29 cellular contexts compared by ENCODE assay signal in genomic region chr10:31963598-31963980, GRCh38. TPM values are rescaled to one million over a fixed set of nuclear protein-coding genes. Genes with fewer than 3 reads are reported as not detected.
DNase-seq lines count a peak whose midpoint lies in the region; TF ChIP-seq lines count a peak whose summit lies in the region.
"Had no signal": no experiment of that assay in that cellular context is flagged by ENCODE, and none has a peak within 500 bp of the region (broad histone marks: within the 10 kb centered on the region; RNA-seq: fewer than 3 reads in every experiment).

No MANE protein-coding gene starts in this region.

- H3K4me1 ChIP-seq in Loucy (ENCODE audit: insufficient read depth, low read length, poor library complexity, severe bottlenecking) (peaks cover 21% of the 10 kb centered on the region), parathyroid adenoma (no peaks in the 10 kb centered on the region), thyroid gland (peaks cover 13 to 24% of the 10 kb centered on the region in 2 donors)
- H3K4me1 ChIP-seq in CD4-positive, alpha-beta memory T cell (ENCODE audit: insufficient read depth, low read length): no peaks in the 10 kb centered on the region
- H3K4me1 ChIP-seq: gastrocnemius medialis had no signal

- H3K9ac ChIP-seq in Loucy (ENCODE audit: low read depth, low read length, poor library complexity, severe bottlenecking) (no peak overlapping the region), parathyroid adenoma (no peak overlapping the region)

- CTCF ChIA-PET in Calu3 (lab: Charles Lee): interaction anchor here (0.5 to 1.1 kb wide), 4 partner anchors 15 to 96 kb away, joined by 3 to 4 read pairs (median 4); no protein-coding TSS in a partner anchor
- CTCF ChIA-PET in CD4-positive, alpha-beta memory T cell (lab: Charles Lee; ENCODE audit: partially characterized antibody): no interaction called here

- intact Hi-C loops in Calu3 (cut with micrococcal nuclease; ENCODE audit: unreplicated experiment): no loop called here
- intact Hi-C loops in thyroid gland (cut with DNase I): no loop called here
- intact Hi-C loops in CD4-positive, alpha-beta memory T cell (cut with micrococcal nuclease): no loop called here
- intact Hi-C loops in posterior vena cava (cut with DNase I): no loop called here

- H4K20me1 ChIP-seq in Loucy (ENCODE audit: insufficient read depth, low read length, poor library complexity, severe bottlenecking): no peaks in the 10 kb centered on the region

- H3K27me3 Mint-ChIP-seq in Calu3 (ENCODE audit: unreplicated experiment): no peaks in the 10 kb centered on the region
- H3K27me3 Mint-ChIP-seq in CD4-positive, alpha-beta memory T cell: no peaks in the 10 kb centered on the region
- H3K27me3 Mint-ChIP-seq: CD4-positive, alpha-beta T cell; natural killer cell treated with Interleukin-12 subunit alpha and Interleukin-12 subunit beta and Interleukin-15 and Interleukin-18, amount 100 ng/mL, for 72 hours had no signal

- H3K4me2 ChIP-seq in Loucy (ENCODE audit: low read depth, low read length, poor library complexity, severe bottlenecking) (no peak overlapping the region), parathyroid adenoma (ENCODE audit: low read length) (no peak overlapping the region)

- no TSS peak for BruUV-seq in Calu3 (replicated peaks; lab: Mats Ljungman, UMichigan)

- H3K27ac ChIP-seq in parathyroid adenoma (no peak overlapping the region), thyroid gland (no peak overlapping the region)
- H3K27ac ChIP-seq in CD4-positive, alpha-beta memory T cell (ENCODE audit: low read depth, low read length): no peak overlapping the region
- H3K27ac ChIP-seq: body of pancreas, gastrocnemius medialis, suprapubic skin had no signal

- H3K79me2 ChIP-seq in Loucy (ENCODE audit: insufficient read depth, low read length) (no peaks in the 10 kb centered on the region), parathyroid adenoma (no peaks in the 10 kb centered on the region)

- H3K9me2 ChIP-seq in Loucy (replicated peaks; ENCODE audit: low read depth, low read length): no peaks in the 10 kb centered on the region

- H3K36me3 Mint-ChIP-seq in Calu3 (ENCODE audit: insufficient read depth, unreplicated experiment): no peaks in the 10 kb centered on the region
- H3K36me3 Mint-ChIP-seq in CD4-positive, alpha-beta memory T cell: no peaks in the 10 kb centered on the region
- H3K36me3 Mint-ChIP-seq: natural killer cell treated with Interleukin-12 subunit alpha and Interleukin-12 subunit beta and Interleukin-15 and Interleukin-18, amount 100 ng/mL, for 72 hours had no signal

- POLR2A ChIA-PET in CD4-positive, alpha-beta memory T cell (lab: Charles Lee; ENCODE audit: partially characterized antibody): no interaction called here

- H3K36me3 ChIP-seq in Loucy (ENCODE audit: insufficient read depth, low read length) (no peaks in the 10 kb centered on the region), parathyroid adenoma (ENCODE audit: control insufficient read depth, insufficient read depth, low read length) (no peaks in the 10 kb centered on the region), thyroid gland (no peaks in the 10 kb centered on the region)
- no peaks in the 10 kb centered on the region for H3K36me3 ChIP-seq in CD4-positive, alpha-beta memory T cell (ENCODE audit: insufficient read depth, low read length)
- H3K36me3 ChIP-seq: gastrocnemius medialis, suprapubic skin had no signal

- no peak for DNase-seq in Calu3
- peak; percentile 52 for DNase-seq in epithelial cell of esophagus (ENCODE audit: low read depth)
- no peak for DNase-seq in COR-L47 (lab: John Stamatoyannopoulos, UW)
- DNase-seq in thyroid gland: no peak
- DNase-seq in CD4-positive, alpha-beta memory T cell: no peak
- no peak for DNase-seq in posterior vena cava (ENCODE audit: low spot score)
- DNase-seq: activated CD4-positive, alpha-beta memory T cell treated with anti-CD3 and anti-CD28 coated beads, Interleukin-2, amount 10 ng/mL, durations not matched to agents 7 days and 5 days; activated CD8-positive, alpha-beta memory T cell treated with anti-CD3 and anti-CD28 coated beads, Interleukin-2, amount 50 U/mL, for 48 hours; activated naive CD4-positive, alpha-beta T cell treated with anti-CD3 and anti-CD28 coated beads for 36 hours; body of pancreas; CD4-positive, alpha-beta T cell; EL; gastrocnemius medialis; HCEC 1CT; KBM-7; NCI-H1417; NCI-H2029; NCI-H526 treated with DMSO at 0.1 percent for 48 hours; PC-3; Right ventricle myocardium superior; stimulated activated naive CD4-positive, alpha-beta T cell treated with Interleukin-2 at 50 U/mL for 16 hours had no signal

- H3F3A ChIP-seq in Loucy (ENCODE audit: low read depth): no peaks in the 10 kb centered on the region

- H3K4me3 ChIP-seq in Loucy (ENCODE audit: low read length, poor library complexity, severe bottlenecking): no peak overlapping the region
- H3K4me3 ChIP-seq in epithelial cell of esophagus (ENCODE audit: low read length): no peak overlapping the region
- no peak overlapping the region for H3K4me3 ChIP-seq in parathyroid adenoma (ENCODE audit: low read depth, low read length)
- no peak overlapping the region for H3K4me3 ChIP-seq in thyroid gland (replicated peaks in 1 of 3)
- no peak overlapping the region for H3K4me3 ChIP-seq in CD4-positive, alpha-beta memory T cell (ENCODE audit: low read length in 2 of 2)
- H3K4me3 ChIP-seq: body of pancreas, gastrocnemius medialis, GM12878, lung, suprapubic skin had no signal

- H3K9me3 Mint-ChIP-seq in Calu3 (ENCODE audit: low read depth, unreplicated experiment): no peaks in the 10 kb centered on the region
- no peaks in the 10 kb centered on the region for H3K9me3 Mint-ChIP-seq in CD4-positive, alpha-beta memory T cell
- H3K9me3 Mint-ChIP-seq: activated CD4-positive, alpha-beta memory T cell treated with anti-CD3 and anti-CD28 coated beads, Interleukin-2, amount 10 ng/mL, durations not matched to agents 7 days and 5 days; activated naive CD4-positive, alpha-beta T cell treated with anti-CD3 and anti-CD28 coated beads for 36 hours; CD4-positive, alpha-beta T cell; dendritic cell treated with granulocyte-macrophage colony-stimulating factor and Interleukin-4, amounts not matched to agents 40 ng/mL and 50 ng/mL, for 4 days; natural killer cell treated with Interleukin-12 subunit alpha and Interleukin-12 subunit beta and Interleukin-15 and Interleukin-18, amount 100 ng/mL, for 72 hours; T-helper 2 cell treated with Interferon-gamma antibody and Interleukin-4, amounts not matched to agents 5 μg/mL and 100 μg/mL, for 36 hours had no signal

- WGBS in thyroid gland, 2 donors: 78 to 86% methylated on average over 1 of the region's 1 CpG

- H2AFZ ChIP-seq in Loucy (ENCODE audit: low read length): 0 out of 2 replicates have a peak overlapping the region, but pooled peaks have one; percentile 5
- peak overlapping the region; percentile 36 for H2AFZ ChIP-seq in parathyroid adenoma

- peak overlapping the region; percentile 62 for H3K27ac Mint-ChIP-seq in Calu3 (ENCODE audit: unreplicated experiment)
- no peak overlapping the region for H3K27ac Mint-ChIP-seq in CD4-positive, alpha-beta memory T cell
- H3K27ac Mint-ChIP-seq: activated CD4-positive, alpha-beta memory T cell treated with anti-CD3 and anti-CD28 coated beads, Interleukin-2, amount 10 ng/mL, durations not matched to agents 7 days and 5 days; activated naive CD4-positive, alpha-beta T cell treated with anti-CD3 and anti-CD28 coated beads for 36 hours; CD4-positive, alpha-beta T cell; dendritic cell treated with granulocyte-macrophage colony-stimulating factor and Interleukin-4, amounts not matched to agents 40 ng/mL and 50 ng/mL, for 4 days; natural killer cell treated with Interleukin-12 subunit alpha and Interleukin-12 subunit beta and Interleukin-15 and Interleukin-18, amount 100 ng/mL, for 72 hours; T-helper 2 cell treated with Interferon-gamma antibody and Interleukin-4, amounts not matched to agents 5 μg/mL and 100 μg/mL, for 36 hours had no signal

- no peaks in the 10 kb centered on the region for H3K9me3 ChIP-seq in Loucy (ENCODE audit: insufficient read depth, low read depth, low read length)
- H3K9me3 ChIP-seq in parathyroid adenoma (ENCODE audit: control insufficient read depth, low read length): no peaks in the 10 kb centered on the region
- no peaks in the 10 kb centered on the region for H3K9me3 ChIP-seq in thyroid gland
- H3K9me3 ChIP-seq in CD4-positive, alpha-beta memory T cell (ENCODE audit: control insufficient read depth in 1 of 2, low read length in 2 of 2): no peaks in the 10 kb centered on the region
- H3K9me3 ChIP-seq: body of pancreas, gastrocnemius medialis, suprapubic skin had no signal

- TF ChIP-seq CTCF in Calu3 (IDR thresholded peaks at IDR 0.05; ENCODE audit: unreplicated experiment): no peak
- TF ChIP-seq CTCF in Loucy (conservative IDR thresholded peaks at IDR 0.05; ENCODE audit: low read length): no peak
- no peak for TF ChIP-seq CTCF in epithelial cell of esophagus (IDR thresholded peaks at IDR 0.05; ENCODE audit: insufficient read depth, low read depth, low read length, missing control alignments)
- no peak for TF ChIP-seq CTCF in parathyroid adenoma (IDR thresholded peaks at IDR 0.05)
- TF ChIP-seq CTCF in thyroid gland (IDR thresholded peaks at IDR 0.05): no peak

- H3K27me3 ChIP-seq in Loucy (ENCODE audit: insufficient read depth, low read length, poor library complexity, severe bottlenecking) (no peaks in the 10 kb centered on the region), parathyroid adenoma (ENCODE audit: control insufficient read depth, insufficient read depth, low read length) (no peaks in the 10 kb centered on the region), thyroid gland (no peaks in the 10 kb centered on the region)
- H3K27me3 ChIP-seq in CD4-positive, alpha-beta memory T cell (ENCODE audit: insufficient read depth, low read length): no peaks in the 10 kb centered on the region
- H3K27me3 ChIP-seq: body of pancreas, gastrocnemius medialis, suprapubic skin had no signal

- no peak overlapping the region for H3K4me3 Mint-ChIP-seq in Calu3 (ENCODE audit: low read depth, unreplicated experiment)
- H3K4me3 Mint-ChIP-seq in CD4-positive, alpha-beta memory T cell: no peak overlapping the region
- H3K4me3 Mint-ChIP-seq: activated CD4-positive, alpha-beta memory T cell treated with anti-CD3 and anti-CD28 coated beads, Interleukin-2, amount 10 ng/mL, durations not matched to agents 7 days and 5 days; activated naive CD4-positive, alpha-beta T cell treated with anti-CD3 and anti-CD28 coated beads for 36 hours; CD4-positive, alpha-beta T cell; dendritic cell treated with granulocyte-macrophage colony-stimulating factor and Interleukin-4, amounts not matched to agents 40 ng/mL and 50 ng/mL, for 4 days; natural killer cell treated with Interleukin-12 subunit alpha and Interleukin-12 subunit beta and Interleukin-15 and Interleukin-18, amount 100 ng/mL, for 72 hours; T-helper 2 cell treated with Interferon-gamma antibody and Interleukin-4, amounts not matched to agents 5 μg/mL and 100 μg/mL, for 36 hours had no signal

- H3K4me1 Mint-ChIP-seq in Calu3 (ENCODE audit: low read depth, unreplicated experiment): peaks cover 42% of the 10 kb centered on the region
- peaks cover 4 to 17% (median 11%) of the 10 kb centered on the region in 4 donors for H3K4me1 Mint-ChIP-seq in CD4-positive, alpha-beta memory T cell

- TF ChIP-seq POLR2A in thyroid gland (IDR thresholded peaks at IDR 0.05): no peak

RNA-seq across cellular contexts. Expression of gene ARHGAP12, which starts 35.0 kb away (rescaled TPM):
- total RNA-seq in Calu3 (2022) (56.0 and 60.7 TPM in 2 replicates), thyroid gland (10 to 100 TPM; 49.9 to 67.6 (median 60.8) TPM), posterior vena cava (10 to 100 TPM; 27.6 to 32.6 TPM)
- total RNA-seq in CD4-positive, alpha-beta memory T cell: 10 to 100 TPM; 30.1 to 31.2 TPM
- 10 to 100 TPM in 1 of 2 donors, 1 to 10 TPM in 1; 9.6 to 13.0 TPM for polyA plus RNA-seq in CD4-positive, alpha-beta memory T cell
